In the genomic region with DNA sequence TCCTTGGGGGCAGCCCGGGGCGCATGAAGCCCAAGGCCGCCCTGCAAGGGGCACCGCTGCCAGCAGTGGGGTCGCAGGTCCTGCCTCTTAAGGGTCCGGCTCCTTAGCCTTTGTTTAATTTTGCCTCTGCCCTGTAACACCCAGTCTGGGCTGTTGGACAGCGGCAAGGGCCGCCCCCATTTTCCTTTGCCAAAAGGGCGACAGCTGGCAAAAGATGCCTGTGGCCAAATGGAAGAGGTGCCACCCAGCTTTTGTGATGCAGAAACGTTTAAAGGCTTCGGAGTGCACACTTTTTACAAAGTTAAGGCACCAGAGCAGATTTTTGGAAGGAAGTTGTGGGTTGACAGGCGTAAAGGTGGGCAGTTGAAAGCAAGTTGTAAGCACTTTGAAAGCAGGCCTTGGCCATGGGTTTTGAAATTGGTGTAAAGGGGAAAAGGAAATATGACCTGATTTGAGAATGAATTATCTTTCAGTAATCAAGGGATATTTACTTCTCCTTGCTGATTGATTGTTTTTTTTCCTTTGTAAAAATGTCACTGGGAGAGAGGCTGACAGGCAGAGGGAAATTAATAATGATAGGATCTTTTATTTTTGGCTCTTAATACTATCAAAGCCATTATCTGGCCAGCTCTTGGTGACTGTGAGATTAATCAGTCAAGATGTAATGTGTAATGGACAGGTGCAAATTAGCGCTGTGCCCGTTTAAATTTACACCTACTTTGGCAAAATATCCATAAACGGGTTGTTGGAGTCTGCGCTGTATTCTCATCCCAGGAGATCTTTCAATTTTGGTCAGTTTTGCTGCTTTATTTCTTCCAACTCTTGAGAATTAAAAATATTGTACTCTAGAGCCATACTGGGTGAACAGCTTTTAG, we compare ENCODE assay signal across 8 cellular contexts. TPM values are rescaled to one million over a fixed set of nuclear protein-coding genes. Genes with fewer than 3 reads are reported as not detected.
A peak's percentile ranks its signal among the peaks of the same experiment; 100 is the strongest.
DNase-seq lines count a peak whose midpoint lies in the region; ATAC-seq and TF ChIP-seq lines count a peak whose summit lies in the region.

No MANE protein-coding gene starts in this region.

- H3K4me1 ChIP-seq in suprapubic skin = peaks cover 26% of the 10 kb centered on the region

- peak; percentile 22 for ATAC-seq in GM19023 (IDR thresholded peaks at IDR 0.05; ENCODE audit: unreplicated experiment)
- ATAC-seq in HG03378 (IDR thresholded peaks at IDR 0.05; ENCODE audit: unreplicated experiment) = peak; percentile 17
- peak; percentile 16 to 51 for ATAC-seq in naive thymus-derived CD8-positive, alpha-beta T cell

- H3K27me3 ChIP-seq in suprapubic skin = no peaks in the 10 kb centered on the region

- no peaks in the 10 kb centered on the region for H3K9me3 Mint-ChIP-seq in activated T-cell treated with anti-CD3 and anti-CD28 coated beads, Interleukin-2, amount 50 U/mL, for 24 hours
- peaks cover 0 to 2% (median 0%) of the 10 kb centered on the region in 9 donors for H3K9me3 Mint-ChIP-seq in naive thymus-derived CD8-positive, alpha-beta T cell

- H3K4me3 ChIP-seq in fibroblast of mammary gland (ENCODE audit: control insufficient read depth, low read depth, low read length) = peak overlapping the region; percentile 70
- peak overlapping the region; percentile 92 for H3K4me3 ChIP-seq in suprapubic skin

- H3K36me3 ChIP-seq in suprapubic skin = no peaks in the 10 kb centered on the region

- H3K4me1 Mint-ChIP-seq in activated T-cell treated with anti-CD3 and anti-CD28 coated beads, Interleukin-2, amount 50 U/mL, for 24 hours (ENCODE audit: low read depth) = peaks cover 54% of the 10 kb centered on the region
- H3K4me1 Mint-ChIP-seq in naive thymus-derived CD8-positive, alpha-beta T cell = peaks cover 19 to 55% (median 49%) of the 10 kb centered on the region in 4 donors

- peak; percentile 61 for DNase-seq in AG08396 (ENCODE audit: low spot score)
- DNase-seq in NCI-H69 (lab: John Stamatoyannopoulos, UW) = peak; percentile 91
- DNase-seq in activated T-cell treated with anti-CD3 and anti-CD28 coated beads, Interleukin-2, amount 50 U/mL, for 24 hours = peak; percentile 71
- DNase-seq in fibroblast of mammary gland (ENCODE audit: low read depth) = peak; percentile 16
- DNase-seq in naive thymus-derived CD8-positive, alpha-beta T cell = peak in 9 of 10 donors; percentile 11 to 70 (median 51)
- no peak for DNase-seq in suprapubic skin (ENCODE audit: low spot score in 2 of 2)

- no peak for TF ChIP-seq CTCF in fibroblast of mammary gland (conservative IDR thresholded peaks at IDR 0.05; ENCODE audit: control insufficient read depth, insufficient read depth, low read depth, low read length)
- TF ChIP-seq CTCF in suprapubic skin (IDR thresholded peaks at IDR 0.05) = no peak

- peaks cover 23% of the 10 kb centered on the region for H3K36me3 Mint-ChIP-seq in activated T-cell treated with anti-CD3 and anti-CD28 coated beads, Interleukin-2, amount 50 U/mL, for 24 hours (ENCODE audit: low read depth)
- H3K36me3 Mint-ChIP-seq in naive thymus-derived CD8-positive, alpha-beta T cell = no peaks in the 10 kb centered on the region

- H3K27ac ChIP-seq in suprapubic skin = peak overlapping the region; percentile 95

- peak overlapping the region; percentile 92 for H3K27ac Mint-ChIP-seq in activated T-cell treated with anti-CD3 and anti-CD28 coated beads, Interleukin-2, amount 50 U/mL, for 24 hours
- peak overlapping the region in 9 of 10 donors; percentile 56 to 96 (median 88) for H3K27ac Mint-ChIP-seq in naive thymus-derived CD8-positive, alpha-beta T cell

- whole genome bisulfite sequencing in suprapubic skin = 33% methylated on average over 7 of the region's 16 CpGs

- no peak for TF ChIP-seq POLR2A in suprapubic skin (IDR thresholded peaks at IDR 0.05)

- H3K9me3 ChIP-seq in suprapubic skin = no peaks in the 10 kb centered on the region

- no peak for TF ChIP-seq EP300 in suprapubic skin (IDR thresholded peaks at IDR 0.05)

- POLR2A ChIA-PET in naive thymus-derived CD8-positive, alpha-beta T cell (lab: Charles Lee) = interaction anchor here (2.3 kb wide), 1 partner anchor 147 kb away, joined by 6 read pairs; no protein-coding TSS in a partner anchor

- H3K4me3 Mint-ChIP-seq in activated T-cell treated with anti-CD3 and anti-CD28 coated beads, Interleukin-2, amount 50 U/mL, for 24 hours = peak overlapping the region; percentile 86
- peak overlapping the region in 9 of 10 donors; percentile 77 to 95 (median 87) for H3K4me3 Mint-ChIP-seq in naive thymus-derived CD8-positive, alpha-beta T cell

- no peaks in the 10 kb centered on the region for H3K27me3 Mint-ChIP-seq in activated T-cell treated with anti-CD3 and anti-CD28 coated beads, Interleukin-2, amount 50 U/mL, for 24 hours
- H3K27me3 Mint-ChIP-seq in naive thymus-derived CD8-positive, alpha-beta T cell = no peaks in the 10 kb centered on the region

RNA-seq across cellular contexts. Expression of a gene that starts 1.2 kb away (rescaled TPM):
- 10 to 100 TPM; 33.8 to 36.0 TPM for total RNA-seq in naive thymus-derived CD8-positive, alpha-beta T cell
- 10 to 100 TPM in 2 of 3 donors, 1 to 10 TPM in 1; 10.0 to 11.3 (median 10.0) TPM for polyA plus RNA-seq in naive thymus-derived CD8-positive, alpha-beta T cell
- total RNA-seq in suprapubic skin = 10 to 100 TPM in 3 of 4 donors, 1 to 10 TPM in 1; 9.0 to 15.1 (median 12.6) TPM

Comparison
In these comparisons a context has a peak if more than half of its experiments do, and no peak if none do; other contexts are left out.
1. DNase-seq: peak in AG08396 (single experiment), NCI-H69 (single experiment), activated T-cell treated with anti-CD3 and anti-CD28 coated beads, Interleukin-2, amount 50 U/mL, for 24 hours (single experiment), fibroblast of mammary gland (single experiment) and naive thymus-derived CD8-positive, alpha-beta T cell (9 of 10); none in suprapubic skin (0 of 2).
2. Peak in every context shown above with its lines, with median percentiles within 50 percentile points of each other: ATAC-seq.